In the genomic region with DNA sequence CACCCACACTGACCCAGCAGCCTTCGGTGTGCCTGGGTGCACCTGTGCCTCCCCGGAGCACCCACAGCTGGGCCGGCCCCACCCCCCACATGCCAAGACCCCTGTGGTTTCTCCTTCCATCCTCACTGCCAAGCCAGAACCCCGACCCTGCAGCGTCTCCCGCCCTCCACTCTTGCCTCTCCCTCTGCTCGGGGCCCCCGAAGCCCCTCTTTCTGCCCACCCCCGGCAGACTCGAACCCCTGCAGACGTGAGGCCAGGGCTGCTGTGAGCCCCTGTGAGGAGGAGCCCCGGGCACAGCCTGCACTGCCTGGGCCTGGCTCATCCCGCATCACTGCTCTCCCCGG, we compare ENCODE assay signal across 25 cellular contexts.
DNase-seq lines count a peak whose midpoint lies in the region; ATAC-seq, FAIRE-seq and TF ChIP-seq lines count a peak whose summit lies in the region.
"Had no signal": no experiment of that assay in that cellular context is flagged by ENCODE, and none has a peak within 500 bp of the region (broad histone marks: within the 10 kb centered on the region; RNA-seq: fewer than 3 reads in every experiment).

No MANE protein-coding gene starts in this region.

- POLR2A ChIA-PET in HepG2 (lab: Yijun Ruan, JAX) = no interaction called here
- POLR2A ChIA-PET in WTC11 (lab: Charles Lee) = no interaction called here

- H3K36me3 Mint-ChIP-seq in WTC11 = no peaks in the 10 kb centered on the region
- H3K36me3 Mint-ChIP-seq: IgD-negative memory B cell; naive thymus-derived CD8-positive, alpha-beta T cell had no signal

- CTCF ChIA-PET in HepG2 (lab: Yijun Ruan, JAX; ENCODE audit: low intra/inter-chr PET ratio, low total read pairs) = no interaction called here
- CTCF ChIA-PET in WTC11 (lab: Charles Lee) = interaction anchor here (1.1 to 3.1 kb wide), 5 partner anchors 20 to 327 kb away, joined by 3 to 127 read pairs (median 6); no protein-coding TSS in a partner anchor

- no peaks in the 10 kb centered on the region for H4K20me1 ChIP-seq in HepG2 (ENCODE audit: insufficient read depth, low read length)

- no peak for TF ChIP-seq POLR2A in right lobe of liver (IDR thresholded peaks at IDR 0.05)
- TF ChIP-seq POLR2A in HepG2 (IDR thresholded peaks at IDR 0.05; ENCODE audit: insufficient read depth in 1 of 2, low read depth in 2 of 2, low read length in 2 of 2) = no peak

- no peaks in the 10 kb centered on the region for H3K79me2 ChIP-seq in HepG2 (ENCODE audit: insufficient read depth, low read length)

- no peaks in the 10 kb centered on the region for H3K9me3 Mint-ChIP-seq in WTC11
- H3K9me3 Mint-ChIP-seq: CD4-positive, alpha-beta T cell; effector memory CD8-positive, alpha-beta T cell; GM23338; IgD-negative memory B cell; naive thymus-derived CD8-positive, alpha-beta T cell had no signal

- intact Hi-C loops in right lobe of liver (cut with DNase I) = no loop called here
- intact Hi-C loops in HepG2 (cut with micrococcal nuclease; ENCODE audit: unreplicated experiment) = loop anchor here (5.0 kb wide), 1 partner anchor 729 kb away; no protein-coding TSS in a partner anchor
- intact Hi-C loops in colonic mucosa (cut with DNase I) = loop anchor here (5.0 kb wide), 1 partner anchor 259 kb away; no protein-coding TSS in a partner anchor
- intact Hi-C loops in posterior vena cava (cut with DNase I) = loop anchor here in 1 of 2 donors (2.0 kb wide), 1 partner anchor 300 kb away; no protein-coding TSS in a partner anchor

- H3K36me3 ChIP-seq in right lobe of liver = no peaks in the 10 kb centered on the region
- H3K36me3 ChIP-seq in HepG2 (replicated peaks in 1 of 2; ENCODE audit: control insufficient read depth in 1 of 2, insufficient read depth in 2 of 2, low read length in 2 of 2) = no peaks in the 10 kb centered on the region
- no peaks in the 10 kb centered on the region for H3K36me3 ChIP-seq in colonic mucosa
- H3K36me3 ChIP-seq: left lung, ovary had no signal

- TF ChIP-seq EP300 in HepG2 (IDR thresholded peaks at IDR 0.05; ENCODE audit: low read depth in 2 of 2, low read length in 2 of 2) (no peak), HepG2 (CRISPR knock-in tag; IDR thresholded peaks at IDR 0.05; ENCODE audit: borderline replicate concordance) (no peak)

- in situ Hi-C loops in HepG2 (cut with HindIII; ENCODE audit: extremely low pct_ligation_motif_present, low pct_unique_long_range_greater_than_20kb) = loop anchor here (5.0 to 25.0 kb wide), 3 partner anchors 264 to 744 kb away; no protein-coding TSS in a partner anchor

- no peak for FAIRE-seq in HepG2 (lab: Jason Lieb, UNC)
- FAIRE-seq: urothelium cell line had no signal

- 42% methylated on average over 3 of the region's 14 CpGs for WGBS in right lobe of liver (ENCODE audit: insufficient coverage, low coverage, low lambda C conversion rate, missing lambda C conversion rate)
- WGBS in HepG2 (ENCODE audit: low lambda C conversion rate) = 1% methylated on average over 14 of the region's 14 CpGs

- TF ChIP-seq CTCF in right lobe of liver (IDR thresholded peaks at IDR 0.05) (no peak), HepG2 (CRISPR knock-in tag; IDR thresholded peaks at IDR 0.05) (no peak), colonic mucosa (IDR thresholded peaks at IDR 0.05) (no peak), WTC11 (IDR thresholded peaks at IDR 0.05) (no peak)

- H3K27me3 ChIP-seq in right lobe of liver = no peaks in the 10 kb centered on the region
- H3K27me3 ChIP-seq in HepG2 (ENCODE audit: control insufficient read depth in 1 of 2, insufficient read depth in 2 of 2, low read length in 2 of 2) = peaks cover 4 to 59% of the 10 kb centered on the region in 2 experiments; a peak in 4 of 5 replicates
- H3K27me3 ChIP-seq in colonic mucosa = no peaks in the 10 kb centered on the region
- H3K27me3 ChIP-seq: ovary had no signal

- H3K4me1 ChIP-seq in right lobe of liver (no peaks in the 10 kb centered on the region), HepG2 (ENCODE audit: insufficient read depth, low read length) (no peaks in the 10 kb centered on the region), colonic mucosa (no peaks in the 10 kb centered on the region)
- H3K4me1 ChIP-seq: left lung had no signal

- ATAC-seq in right lobe of liver (no peak), HepG2 (no peak), GM18907 (IDR thresholded peaks at IDR 0.05; ENCODE audit: unreplicated experiment) (no peak), WTC11 (no peak)
- ATAC-seq: body of pancreas; effector memory CD8-positive, alpha-beta T cell; GM23338; left lung; naive thymus-derived CD8-positive, alpha-beta T cell; T-helper 17 cell had no signal

- no peak overlapping the region for H3K4me2 ChIP-seq in HepG2 (ENCODE audit: low read depth, low read length)
- H3K4me2 ChIP-seq: GM23338, SK-N-SH had no signal

- no peaks in the 10 kb centered on the region; the same call in 1 of the 2 replicates for H3K27me3 Mint-ChIP-seq in WTC11 (ENCODE audit: low read depth)

- no peak overlapping the region for H2AFZ ChIP-seq in HepG2 (ENCODE audit: low read length)
- H2AFZ ChIP-seq: GM23338 had no signal

- H3K4me3 ChIP-seq in right lobe of liver (no peak overlapping the region), HepG2 (replicated peaks in 1 of 3; ENCODE audit: insufficient read depth in 1 of 3, low read depth in 2 of 3, low read length in 3 of 3) (no peak overlapping the region), colonic mucosa (no peak overlapping the region)
- H3K4me3 ChIP-seq: body of pancreas, GM23338, left lung, ovary had no signal

- no peak overlapping the region for H3K27ac Mint-ChIP-seq in WTC11
- H3K27ac Mint-ChIP-seq: CD4-positive, alpha-beta T cell; effector memory CD8-positive, alpha-beta T cell; GM23338; IgD-negative memory B cell; naive thymus-derived CD8-positive, alpha-beta T cell had no signal

- H3K9me3 ChIP-seq in right lobe of liver (no peaks in the 10 kb centered on the region), HepG2 (ENCODE audit: low read length) (no peaks in the 10 kb centered on the region), colonic mucosa (no peaks in the 10 kb centered on the region)
- H3K9me3 ChIP-seq: body of pancreas, left lung, ovary had no signal

- H3K9ac ChIP-seq in HepG2 (ENCODE audit: insufficient read depth, low read depth, low read length) (no peak overlapping the region), colonic mucosa (ENCODE audit: low read depth in 2 of 2, low read length in 2 of 2) (no peak overlapping the region)
- H3K9ac ChIP-seq: SK-N-SH had no signal

- H3K4me3 Mint-ChIP-seq in WTC11 = no peak overlapping the region
- H3K4me3 Mint-ChIP-seq: CD4-positive, alpha-beta T cell; effector memory CD8-positive, alpha-beta T cell; GM23338; IgD-negative memory B cell; naive thymus-derived CD8-positive, alpha-beta T cell; T-helper 17 cell had no signal

- peak in 2 of 3 donors; percentile 7 to 29 for DNase-seq in right lobe of liver
- no peak for DNase-seq in HepG2 (ENCODE audit: low spot score)
- peak; percentile 7 for DNase-seq in colonic mucosa
- DNase-seq in posterior vena cava (ENCODE audit: low spot score) = peak; percentile 50
- DNase-seq in WTC11 (ENCODE audit: low spot score) = no peak
- DNase-seq in activated naive CD4-positive, alpha-beta T cell treated with anti-CD3 and anti-CD28 coated beads, Interleukin-2, amount 50 U/mL, for 16 hours = no peak
- DNase-seq: activated CD4-positive, alpha-beta T cell treated with anti-CD3 and anti-CD28 coated beads for 4 hours; DMS 273 treated with DMSO at 0.1 percent for 48 hours; effector memory CD8-positive, alpha-beta T cell; foreskin melanocyte; midbrain; NCI-H1105; NCI-H2029; SK-N-SH; T-helper 17 cell had no signal

- no peaks in the 10 kb centered on the region for H3K4me1 Mint-ChIP-seq in WTC11
- H3K4me1 Mint-ChIP-seq: GM23338, IgD-negative memory B cell had no signal

- TF ChIP-seq RAD21 in HepG2 (CRISPR knock-in tag; IDR thresholded peaks at IDR 0.05) = no peak

- no TSS peak for BruUV-seq in HepG2 (replicated peaks; lab: Mats Ljungman, UMichigan)

- H3K27ac ChIP-seq in right lobe of liver = no peak overlapping the region
- H3K27ac ChIP-seq in HepG2 (ENCODE audit: extremely low read length, insufficient read depth, low read length) = no peak overlapping the region
- H3K27ac ChIP-seq in colonic mucosa = no peak overlapping the region
- H3K27ac ChIP-seq: body of pancreas, left lung, ovary, RWPE1 had no signal

TF ChIP-seq in HepG2, 621 proteins besides CTCF, POLR2A, EP300 and RAD21 (continues in another document):
- no peak for TF ChIP-seq XBP1 (CRISPR knock-in tag; IDR thresholded peaks at IDR 0.05)
- no peak for TF ChIP-seq THYN1 (CRISPR knock-in tag; IDR thresholded peaks at IDR 0.05; ENCODE audit: borderline replicate concordance, low read depth)
- no peak for TF ChIP-seq MTF2 (CRISPR knock-in tag; IDR thresholded peaks at IDR 0.05; ENCODE audit: borderline replicate concordance)
- no peak for TF ChIP-seq HNF4A (CRISPR knock-in tag; IDR thresholded peaks at IDR 0.05)
- TF ChIP-seq ZNF607 (CRISPR knock-in tag; IDR thresholded peaks at IDR 0.05; ENCODE audit: borderline replicate concordance) = no peak
- TF ChIP-seq ZFP36L1 (CRISPR knock-in tag; IDR thresholded peaks at IDR 0.05) = no peak
- TF ChIP-seq ZNF10 (CRISPR knock-in tag; IDR thresholded peaks at IDR 0.05; ENCODE audit: borderline replicate concordance, low read depth) = no peak
- TF ChIP-seq ZNF367 (CRISPR knock-in tag; IDR thresholded peaks at IDR 0.05; ENCODE audit: borderline replicate concordance) = no peak
- no peak for TF ChIP-seq ZNF879 (CRISPR knock-in tag; IDR thresholded peaks at IDR 0.05)
- no peak for TF ChIP-seq ZNF619 (CRISPR knock-in tag; IDR thresholded peaks at IDR 0.05)
- no peak for TF ChIP-seq ZKSCAN5 (CRISPR knock-in tag; IDR thresholded peaks at IDR 0.05)
- no peak for TF ChIP-seq ZNF788 (CRISPR knock-in tag; IDR thresholded peaks at IDR 0.05; ENCODE audit: borderline replicate concordance)

TF ChIP-seq in WTC11, 78 proteins besides CTCF, POLR2A, EP300 and RAD21 (continues in another document):
- TF ChIP-seq TP53 (CRISPR knock-in tag; IDR thresholded peaks at IDR 0.05) = no peak
- TF ChIP-seq EMX1 (CRISPR knock-in tag; IDR thresholded peaks at IDR 0.05) = no peak
- no peak for TF ChIP-seq GTF2I (CRISPR knock-in tag; conservative IDR thresholded peaks at IDR 0.05)
- TF ChIP-seq ZNF317 (CRISPR knock-in tag; IDR thresholded peaks at IDR 0.05; ENCODE audit: borderline replicate concordance, low read depth) = no peak
- TF ChIP-seq IRF2 (CRISPR knock-in tag; IDR thresholded peaks at IDR 0.05; ENCODE audit: borderline replicate concordance, low read depth) = no peak
- TF ChIP-seq, protein P1, sequence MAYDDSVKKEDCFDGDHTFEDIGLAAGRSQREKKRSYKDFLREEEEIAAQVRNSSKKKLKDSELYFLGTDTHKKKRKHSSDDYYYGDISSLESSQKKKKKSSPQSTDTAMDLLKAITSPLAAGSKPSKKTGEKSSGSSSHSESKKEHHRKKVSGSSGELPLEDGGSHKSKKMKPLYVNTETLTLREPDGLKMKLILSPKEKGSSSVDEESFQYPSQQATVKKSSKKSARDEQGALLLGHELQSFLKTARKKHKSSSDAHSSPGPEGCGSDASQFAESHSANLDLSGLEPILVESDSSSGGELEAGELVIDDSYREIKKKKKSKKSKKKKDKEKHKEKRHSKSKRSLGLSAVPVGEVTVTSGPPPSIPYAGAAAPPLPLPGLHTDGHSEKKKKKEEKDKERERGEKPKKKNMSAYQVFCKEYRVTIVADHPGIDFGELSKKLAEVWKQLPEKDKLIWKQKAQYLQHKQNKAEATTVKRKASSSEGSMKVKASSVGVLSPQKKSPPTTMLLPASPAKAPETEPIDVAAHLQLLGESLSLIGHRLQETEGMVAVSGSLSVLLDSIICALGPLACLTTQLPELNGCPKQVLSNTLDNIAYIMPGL (CRISPR knock-in tag; IDR thresholded peaks at IDR 0.05) = no peak

Comparison
In these comparisons a context has a peak if more than half of its experiments do, and no peak if none do; other contexts are left out.
1. DNase-seq: peak in right lobe of liver (2 of 3), colonic mucosa (single experiment) and posterior vena cava (single experiment); none in HepG2 (single experiment), WTC11 (single experiment) and activated naive CD4-positive, alpha-beta T cell treated with anti-CD3 and anti-CD28 coated beads, Interleukin-2, amount 50 U/mL, for 16 hours (single experiment).
2. intact Hi-C loops: an anchor here in HepG2 (5.0 kb wide) and colonic mucosa (5.0 kb wide); none called in right lobe of liver.